11 cellular contexts compared by ENCODE assay signal in the genomic region with DNA sequence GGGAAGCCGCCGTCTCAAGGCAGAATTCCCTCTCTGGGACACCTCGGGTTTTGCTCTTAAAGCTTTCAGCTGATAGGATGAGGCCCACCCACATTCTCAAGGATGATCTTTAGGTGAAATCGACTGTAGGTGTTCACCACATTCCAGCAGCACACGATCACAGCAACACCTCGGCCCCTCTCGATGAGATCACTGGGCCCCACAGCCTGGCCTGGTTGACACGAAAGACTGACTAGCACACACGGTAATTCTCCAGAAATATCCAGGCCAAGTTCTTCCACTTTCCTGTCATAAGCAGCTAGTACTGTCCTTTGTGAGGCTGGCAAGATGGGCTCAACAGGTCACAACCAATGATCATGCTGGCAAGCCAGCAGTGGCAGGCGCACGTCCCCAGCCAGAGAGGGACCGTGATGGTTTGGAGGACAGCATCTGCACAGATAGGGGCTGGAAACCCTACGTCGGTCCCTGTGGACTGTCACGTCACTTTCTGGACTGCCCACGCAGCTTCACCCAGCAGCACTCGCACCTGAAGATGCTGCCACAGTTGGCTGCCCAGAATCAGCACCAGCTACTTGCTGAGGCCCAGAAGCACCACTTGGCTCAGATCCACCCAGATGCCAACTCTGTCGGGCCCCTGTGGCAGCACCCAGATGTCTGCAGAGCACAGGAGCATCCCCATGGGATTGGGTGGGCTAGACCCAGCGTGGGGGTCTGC. TPM values are rescaled to one million over a fixed set of nuclear protein-coding genes. Genes with fewer than 3 reads are reported as not detected.
DNase-seq lines count a peak whose midpoint lies in the region; ATAC-seq and TF ChIP-seq lines count a peak whose summit lies in the region.
"Had no signal": no experiment of that assay in that cellular context is flagged by ENCODE, and none has a peak within 500 bp of the region (broad histone marks: within the 10 kb centered on the region; RNA-seq: fewer than 3 reads in every experiment).

No MANE protein-coding gene starts in this region.

- TF ChIP-seq POLR2A in GM15510 (IDR thresholded peaks at IDR 0.05; ENCODE audit: borderline replicate concordance, extremely low read depth, insufficient read length) = peak; percentile 9

- POLR2A ChIA-PET in activated CD4-positive, alpha-beta memory T cell treated with anti-CD3 and anti-CD28 coated beads for 36 hours (lab: Charles Lee) = interaction anchor here (0.8 to 1.6 kb wide), 2 partner anchors 13 to 24 kb away, joined by 3 read pairs; no protein-coding TSS in a partner anchor

- H3K27me3 Mint-ChIP-seq in activated CD4-positive, alpha-beta memory T cell treated with anti-CD3 and anti-CD28 coated beads for 36 hours = no peaks in the 10 kb centered on the region
- no peaks in the 10 kb centered on the region for H3K27me3 Mint-ChIP-seq in natural killer cell (ENCODE audit: low read depth in 2 of 2)

- ATAC-seq in natural killer cell = no peak

- H3K36me3 Mint-ChIP-seq in activated CD4-positive, alpha-beta memory T cell treated with anti-CD3 and anti-CD28 coated beads for 36 hours = peaks cover 39% of the 10 kb centered on the region
- peaks cover 6% of the 10 kb centered on the region for H3K36me3 Mint-ChIP-seq in natural killer cell

- H3K4me1 Mint-ChIP-seq in activated CD4-positive, alpha-beta memory T cell treated with anti-CD3 and anti-CD28 coated beads for 36 hours (ENCODE audit: low read depth) = peaks cover 38% of the 10 kb centered on the region
- peaks cover 35 to 44% of the 10 kb centered on the region in 2 donors for H3K4me1 Mint-ChIP-seq in natural killer cell

- peak overlapping the region; percentile 51 for H3K27ac Mint-ChIP-seq in activated CD4-positive, alpha-beta memory T cell treated with anti-CD3 and anti-CD28 coated beads for 36 hours
- H3K27ac Mint-ChIP-seq in natural killer cell = peak overlapping the region; percentile 58 to 67

- intact Hi-C loops in activated CD4-positive, alpha-beta memory T cell treated with anti-CD3 and anti-CD28 coated beads for 36 hours (cut with micrococcal nuclease) = no loop called here
- intact Hi-C loops in natural killer cell (cut with micrococcal nuclease) = no loop called here

- no peak for TF ChIP-seq CTCF in natural killer cell (IDR thresholded peaks at IDR 0.05)

- CTCF ChIA-PET in activated CD4-positive, alpha-beta memory T cell treated with anti-CD3 and anti-CD28 coated beads for 36 hours (lab: Charles Lee) = interaction anchor here (1.3 to 3.2 kb wide), 4 partner anchors 19 to 140 kb away, joined by 4 to 16 read pairs (median 10); partner anchors contain the start of gene TMC8

- H3K4me3 Mint-ChIP-seq in activated CD4-positive, alpha-beta memory T cell treated with anti-CD3 and anti-CD28 coated beads for 36 hours = no peak overlapping the region
- no peak overlapping the region for H3K4me3 Mint-ChIP-seq in natural killer cell
- H3K4me3 Mint-ChIP-seq: nephron progenitor cell had no signal

- no peaks in the 10 kb centered on the region for H3K9me3 Mint-ChIP-seq in activated CD4-positive, alpha-beta memory T cell treated with anti-CD3 and anti-CD28 coated beads for 36 hours
- H3K9me3 Mint-ChIP-seq in natural killer cell = no peaks in the 10 kb centered on the region
- H3K9me3 Mint-ChIP-seq: nephron progenitor cell had no signal

- no peak for DNase-seq in activated CD4-positive, alpha-beta memory T cell treated with anti-CD3 and anti-CD28 coated beads for 36 hours
- DNase-seq in natural killer cell (no peak), MV-4-11 (lab: John Stamatoyannopoulos, UW) (no peak), SW 1271 (lab: John Stamatoyannopoulos, UW) (no peak)
- no peak for DNase-seq in stimulated activated CD4-positive, alpha-beta T cell treated with anti-CD3 and anti-CD28 coated beads, Interleukin-12 subunit alpha, Interleukin-12 subunit beta, amount 100 ng/mL, for 4 hours
- DNase-seq: activated CD8-positive, alpha-beta memory T cell treated with anti-CD3 and anti-CD28 coated beads, Interleukin-2, amount 50 U/mL, for 4 hours; DMS79 treated with DMSO at 0.1 percent for 48 hours; nephron progenitor cell; SHP77 treated with DMSO at 0.1 percent for 48 hours had no signal

RNA-seq across cellular contexts. Expression of gene TMC6, which starts 17.4 kb away (rescaled TPM):
- 100 to 1,000 TPM; 157 to 162 TPM for total RNA-seq in activated CD4-positive, alpha-beta memory T cell treated with anti-CD3 and anti-CD28 coated beads for 36 hours
- 100 to 1,000 TPM; 653 to 825 (median 687) TPM for total RNA-seq in natural killer cell

RNA-seq across cellular contexts. Expression of gene TMC8, which starts 19.4 kb away (rescaled TPM):
- total RNA-seq in activated CD4-positive, alpha-beta memory T cell treated with anti-CD3 and anti-CD28 coated beads for 36 hours = 100 to 1,000 TPM; 134 to 140 TPM
- total RNA-seq in natural killer cell = 100 to 1,000 TPM; 401 to 551 (median 435) TPM

RNA-seq across cellular contexts. Expression of gene C17orf99, which starts 35.0 kb away (rescaled TPM):
- not detected for total RNA-seq in activated CD4-positive, alpha-beta memory T cell treated with anti-CD3 and anti-CD28 coated beads for 36 hours
- not detected for total RNA-seq in natural killer cell
- total RNA-seq: epithelial cell of proximal tubule had no signal

RNA-seq across cellular contexts. Expression of gene SYNGR2, which starts 57.2 kb away (rescaled TPM):
- 10 to 100 TPM; 79.2 to 87.7 TPM for total RNA-seq in activated CD4-positive, alpha-beta memory T cell treated with anti-CD3 and anti-CD28 coated beads for 36 hours
- total RNA-seq in natural killer cell = 10 to 100 TPM; 41.2 to 62.1 (median 43.5) TPM

Comparison
In these comparisons a context has a peak if more than half of its experiments do, and no peak if none do; other contexts are left out.
1. RNA of gene TMC6, which starts 17.4 kb away (total RNA-seq): 653 to 825 TPM in natural killer cell; 157 to 162 TPM in activated CD4-positive, alpha-beta memory T cell treated with anti-CD3 and anti-CD28 coated beads for 36 hours; every median in the first group is over 4 times any median in the second.